Comparison of ENCODE assay signal across 17 cellular contexts in the genomic region with DNA sequence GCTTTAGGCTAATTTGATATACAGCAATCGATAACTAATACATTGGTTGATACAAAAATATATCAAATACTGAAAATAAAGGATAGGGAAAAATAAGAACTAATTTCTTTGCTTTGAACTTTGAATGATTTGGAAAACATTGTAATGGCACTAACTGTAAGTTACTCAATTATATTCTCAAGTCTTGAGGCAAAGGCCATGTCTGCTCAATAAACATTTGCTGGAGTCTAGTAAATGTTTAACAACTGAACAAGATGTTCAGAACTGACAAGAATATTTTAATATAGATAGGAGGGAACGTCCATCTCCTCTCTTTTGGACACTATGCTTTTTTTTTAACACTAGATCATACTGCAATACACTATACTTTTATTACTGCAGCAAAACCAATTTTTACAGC.
"Had no signal": no experiment of that assay in that cellular context is flagged by ENCODE, and none has a peak within 500 bp of the region (broad histone marks: within the 10 kb centered on the region; RNA-seq: fewer than 3 reads in every experiment).

No MANE protein-coding gene starts in this region.

- H3K27me3 ChIP-seq: body of pancreas, suprapubic skin had no signal

- ATAC-seq: body of pancreas; stimulated activated naive CD8-positive, alpha-beta T cell treated with anti-CD3 and anti-CD28 coated beads, Interleukin-15, Interleukin-2, amounts not matched to agents 100 U/mL and 50 U/mL, for 24 hours; upper lobe of right lung; WTC11 had no signal

- H3K4me3 Mint-ChIP-seq: activated CD4-positive, alpha-beta T cell treated with anti-CD3 and anti-CD28 coated beads, Interleukin-2, amount 10 ng/mL, durations not matched to agents 7 days and 5 days; dendritic cell treated with granulocyte-macrophage colony-stimulating factor and Interleukin-4, amounts not matched to agents 40 ng/mL and 50 ng/mL, for 4 days; WTC11 had no signal

- H3K4me3 ChIP-seq: body of pancreas, lung, suprapubic skin, upper lobe of right lung had no signal

- H3K27me3 Mint-ChIP-seq: activated CD4-positive, alpha-beta T cell treated with anti-CD3 and anti-CD28 coated beads, Interleukin-2, amount 10 ng/mL, durations not matched to agents 7 days and 5 days; activated naive CD4-positive, alpha-beta T cell treated with anti-CD3 and anti-CD28 coated beads, Interleukin-2, amount 10 ng/mL, durations not matched to agents 7 days and 5 days; central memory CD8-positive, alpha-beta T cell; dendritic cell treated with granulocyte-macrophage colony-stimulating factor and Interleukin-4, amounts not matched to agents 40 ng/mL and 50 ng/mL, for 4 days had no signal

- H3K9me3 Mint-ChIP-seq: activated CD4-positive, alpha-beta T cell treated with anti-CD3 and anti-CD28 coated beads, Interleukin-2, amount 10 ng/mL, durations not matched to agents 7 days and 5 days; central memory CD8-positive, alpha-beta T cell had no signal

- DNase-seq: activated CD4-positive, alpha-beta T cell treated with anti-CD3 and anti-CD28 coated beads, Interleukin-2, amount 10 ng/mL, durations not matched to agents 7 days and 5 days; activated CD8-positive, alpha-beta memory T cell treated with anti-CD3 and anti-CD28 coated beads for 24 hours; activated naive CD4-positive, alpha-beta T cell treated with anti-CD3 and anti-CD28 coated beads, Interleukin-2, amount 10 ng/mL, durations not matched to agents 7 days and 5 days; body of pancreas; erythroblast; hippocampal formation; kidney glomerular epithelial cell; nephron progenitor cell; stimulated activated CD4-positive, alpha-beta T cell treated with anti-CD3 and anti-CD28 coated beads, Interleukin-4, amount 100 ng/mL, for 1 hour; stimulated activated CD8-positive, alpha-beta memory T cell treated with anti-CD3 and anti-CD28 coated beads, Interleukin-4, amount 100 ng/mL, for 48 hours; stimulated activated naive CD8-positive, alpha-beta T cell treated with anti-CD3 and anti-CD28 coated beads, Interleukin-15, Interleukin-2, amounts not matched to agents 100 U/mL and 50 U/mL, for 24 hours; upper lobe of right lung had no signal

- H3K27ac ChIP-seq: suprapubic skin, upper lobe of right lung had no signal

- H3K9me3 ChIP-seq: body of pancreas, suprapubic skin, upper lobe of right lung had no signal

- H3K27ac Mint-ChIP-seq: dendritic cell treated with granulocyte-macrophage colony-stimulating factor and Interleukin-4, amounts not matched to agents 40 ng/mL and 50 ng/mL, for 4 days; nephron progenitor cell; WTC11 had no signal
